Comparison of ENCODE assay signal across 27 cellular contexts in the genomic region with DNA sequence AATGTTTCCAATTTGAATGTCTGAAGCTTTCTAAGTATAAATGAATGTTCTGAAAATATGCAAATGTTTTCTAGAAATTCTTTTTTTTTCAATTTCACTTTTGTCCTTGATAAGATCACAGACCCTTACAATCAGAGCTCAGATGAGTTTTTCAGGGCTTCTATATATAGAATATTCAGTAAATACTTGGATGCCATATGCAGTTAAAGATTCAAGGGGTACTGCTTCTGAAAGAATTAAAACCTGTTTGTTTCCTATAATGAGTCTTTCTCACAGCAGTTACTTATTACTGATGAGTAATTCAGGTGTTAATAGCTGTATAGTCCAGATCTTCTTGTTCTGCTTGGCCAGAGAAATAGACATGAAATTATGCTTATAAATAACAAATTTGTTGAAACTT.
"Had no signal": no experiment of that assay in that cellular context is flagged by ENCODE, and none has a peak within 500 bp of the region (broad histone marks: within the 10 kb centered on the region; RNA-seq: fewer than 3 reads in every experiment).

No MANE protein-coding gene starts in this region.

- H3K9ac ChIP-seq: neural progenitor cell had no signal

- H3K9me3 ChIP-seq: pancreas, sigmoid colon, testis, tibial nerve, upper lobe of right lung, vagina had no signal

- H3K4me1 ChIP-seq: foreskin keratinocyte, pancreas, sigmoid colon, testis, tibial nerve, upper lobe of right lung, vagina had no signal

- H3K27ac ChIP-seq: foreskin keratinocyte, hepatocyte, neural progenitor cell, pancreas, sigmoid colon, skin epidermis, testis, tibial nerve, upper lobe of right lung, vagina had no signal

- DNase-seq: effector CD4-positive, alpha-beta T cell; endodermal cell; erythroblast; foreskin keratinocyte; head of caudate nucleus; kidney; left cardiac atrium; left ventricle myocardium superior; mesenchymal stem cell; midbrain; nucleus accumbens; pancreas; sigmoid colon; stimulated activated CD4-positive, alpha-beta T cell treated with anti-CD3 and anti-CD28 coated beads, Interleukin-2, amount 100 ng/mL, for 24 hours; stimulated activated CD4-positive, alpha-beta T cell treated with anti-CD3 and anti-CD28 coated beads, Interleukin-4, amount 100 ng/mL, for 4 hours; stimulated activated naive B cell treated with anti-CD40 and anti-IgM and Interleukin-4, amounts not matched to agents 10 μg/mL and 1 μg/mL and 100 μg/mL, for 72 hours; stimulated activated naive CD8-positive, alpha-beta T cell treated with anti-CD3 and anti-CD28 coated beads, Interleukin-15, amount 100 ng/mL, for 72 hours; testis; upper lobe of right lung had no signal

- H3K27me3 ChIP-seq: foreskin keratinocyte, hepatocyte, neural progenitor cell, pancreas, sigmoid colon, testis, tibial nerve, upper lobe of right lung, vagina had no signal

- H3K4me3 ChIP-seq: hepatocyte, lung, neural progenitor cell, pancreas, sigmoid colon, skin epidermis, testis, tibial nerve, upper lobe of right lung, vagina had no signal

- ATAC-seq: foreskin keratinocyte; left cardiac atrium; left ventricle myocardium superior; natural killer cell treated with Interleukin-12 subunit alpha and Interleukin-12 subunit beta and Interleukin-15 and Interleukin-18, amount 100 ng/mL, for 72 hours; pancreas; stimulated activated naive B cell treated with anti-CD40 and anti-IgM and Interleukin-4, amounts not matched to agents 10 μg/mL and 1 μg/mL and 100 μg/mL, for 72 hours; stimulated activated naive CD8-positive, alpha-beta T cell treated with anti-CD3 and anti-CD28 coated beads, Interleukin-15, amount 100 ng/mL, for 72 hours; upper lobe of right lung had no signal

- H3K79me2 ChIP-seq: hepatocyte had no signal

- FAIRE-seq: endothelial cell of umbilical vein, kidney, pancreas had no signal

- H3K36me3 ChIP-seq: neural progenitor cell, pancreas, sigmoid colon, tibial nerve, upper lobe of right lung, vagina had no signal

- H2AFZ ChIP-seq: hepatocyte, neural progenitor cell had no signal

- H3K4me2 ChIP-seq: hepatocyte, neural progenitor cell had no signal
